Comparison of ENCODE assay signal across 8 cellular contexts in genomic region chr16:58393138-58393504, GRCh38. TPM values are rescaled to one million over a fixed set of nuclear protein-coding genes. Genes with fewer than 3 reads are reported as not detected.
A peak's percentile ranks its signal among the peaks of the same experiment; 100 is the strongest.
DNase-seq lines count a peak whose midpoint lies in the region; ATAC-seq and TF ChIP-seq lines count a peak whose summit lies in the region.

No MANE protein-coding gene starts in this region.

- ATAC-seq in aorta (ENCODE audit: low FRiP score), result peak; percentile 9

- H3K79me2 ChIP-seq in GM23248 (ENCODE audit: insufficient read depth), result peaks cover 12% of the 10 kb centered on the region

- no peaks in the 10 kb centered on the region for H3K9me2 ChIP-seq in GM23248 (ENCODE audit: insufficient read depth)

- no peaks in the 10 kb centered on the region for H4K20me1 ChIP-seq in GM23248 (ENCODE audit: insufficient read depth)

- no peaks in the 10 kb centered on the region for H3F3A ChIP-seq in GM23248 (ENCODE audit: insufficient read depth)

- H2AFZ ChIP-seq in GM23248, result peak overlapping the region; percentile 100

- DNase-seq in GM23248 (peak; percentile 10), MG63 (peak; percentile 48), cerebellum (ENCODE audit: low spot score) (peak; percentile 21), lung microvascular endothelial cell (ENCODE audit: low read depth in 2 of 2) (peak; percentile 7 to 27), aorta (no peak), NK-92 (lab: John Stamatoyannopoulos, UW; ENCODE audit: unreplicated experiment) (no peak), NCI-H1105 (lab: John Stamatoyannopoulos, UW) (no peak)

- peak overlapping the region; percentile 100 for H3K4me2 ChIP-seq in GM23248 (ENCODE audit: unreplicated experiment)

- no peak for TF ChIP-seq CTCF in GM12875 (IDR thresholded peaks at IDR 0.05; ENCODE audit: borderline replicate concordance, insufficient read depth, low read depth, low read length)

- H3K27ac ChIP-seq in GM23248, result peak overlapping the region; percentile 27; the same call in 1 of the 2 replicates
- no peak overlapping the region for H3K27ac ChIP-seq in aorta (ENCODE audit: low read depth in 1 of 2, low read length in 2 of 2)

- H3K4me1 ChIP-seq in GM23248 (ENCODE audit: insufficient read depth) (no peaks in the 10 kb centered on the region), aorta (ENCODE audit: control insufficient read depth in 1 of 2, insufficient read depth in 2 of 2, low read length in 2 of 2) (no peaks in the 10 kb centered on the region)

- H3K27me3 ChIP-seq in GM23248 (replicated peaks; ENCODE audit: insufficient read depth) (no peaks in the 10 kb centered on the region), MG63 (no peaks in the 10 kb centered on the region), aorta (ENCODE audit: control insufficient read depth in 1 of 2, insufficient read depth in 2 of 2, low read length in 1 of 2) (no peaks in the 10 kb centered on the region)

- in situ Hi-C loops in GM23248 (cut with MboI), result no loop called here

- no peaks in the 10 kb centered on the region for H3K36me3 ChIP-seq in GM23248 (ENCODE audit: low read depth)
- H3K36me3 ChIP-seq in MG63, result peaks cover 15% of the 10 kb centered on the region
- no peaks in the 10 kb centered on the region for H3K36me3 ChIP-seq in aorta (ENCODE audit: control insufficient read depth in 1 of 2, insufficient read depth in 2 of 2, low read length in 1 of 2)

- peak overlapping the region; percentile 84 for H3K9ac ChIP-seq in GM23248

- H3K9me3 ChIP-seq in GM23248 (ENCODE audit: low read depth) (no peaks in the 10 kb centered on the region), MG63 (no peaks in the 10 kb centered on the region; the same call in 1 of the 2 replicates), aorta (ENCODE audit: control insufficient read depth, low read length) (no peaks in the 10 kb centered on the region)

- intact Hi-C loops in aorta (cut with DNase I), result loop anchor here in 1 of 2 donors (2.0 to 5.0 kb wide), 2 partner anchors 238 to 339 kb away; partner anchors contain the start of gene GOT2

- H3K4me3 ChIP-seq in GM12875 (ENCODE audit: low read depth, low read length), result peak overlapping the region; percentile 94
- H3K4me3 ChIP-seq in GM23248, result peak overlapping the region; percentile 94
- peak overlapping the region; percentile 92 for H3K4me3 ChIP-seq in MG63
- H3K4me3 ChIP-seq in aorta (ENCODE audit: low read length in 2 of 2), result peak overlapping the region; percentile 29 to 84

- WGBS in GM23248 (ENCODE audit: low coverage in 1 of 2, low lambda C conversion rate in 2 of 2, missing lambda C conversion rate in 2 of 2), 2 experiments, result 51 to 53% methylated on average over 2 of the region's 2 CpGs
- 80 to 89% methylated on average over 2 of the region's 2 CpGs for WGBS in aorta, 2 donors

RNA-seq across cellular contexts. Expression of gene GINS3, which starts 0.8 kb away (rescaled TPM):
- 2.9 and 7.7 TPM in 2 replicates for total RNA-seq in GM23248 (2014; rRNA removed; shearing (Covaris generic))
- polyA plus RNA-seq in GM23248 (2016; fragmentation: Nextera tagmentation; extraction: Ambion mirVana) (2.7 and 2.9 TPM in 2 replicates), aorta (1 to 10 TPM in 1 of 2 donors, under 1 TPM in 1; 0.59 to 1.0 TPM)
- total RNA-seq in MG63 (2014; rRNA removed; shearing (Covaris generic); ENCODE audit: low replicate concordance), result 20.7 and 24.3 TPM in 2 replicates
- total RNA-seq in cerebellum (6.2 TPM), lung microvascular endothelial cell (5.2 and 6.3 TPM in 2 replicates), aorta (1 to 10 TPM; 1.8 to 2.2 TPM)

Comparison
In these comparisons a context has a peak if more than half of its experiments do, and no peak if none do; other contexts are left out.
1. DNase-seq: peak in GM23248 (single experiment), MG63 (single experiment), cerebellum (single experiment) and lung microvascular endothelial cell (2 of 2); none in aorta (0 of 2), NK-92 (single experiment) and NCI-H1105 (single experiment).
2. Peak in every context shown above with its lines, with median percentiles within 50 percentile points of each other: H3K4me3 ChIP-seq.